In the genomic region with DNA sequence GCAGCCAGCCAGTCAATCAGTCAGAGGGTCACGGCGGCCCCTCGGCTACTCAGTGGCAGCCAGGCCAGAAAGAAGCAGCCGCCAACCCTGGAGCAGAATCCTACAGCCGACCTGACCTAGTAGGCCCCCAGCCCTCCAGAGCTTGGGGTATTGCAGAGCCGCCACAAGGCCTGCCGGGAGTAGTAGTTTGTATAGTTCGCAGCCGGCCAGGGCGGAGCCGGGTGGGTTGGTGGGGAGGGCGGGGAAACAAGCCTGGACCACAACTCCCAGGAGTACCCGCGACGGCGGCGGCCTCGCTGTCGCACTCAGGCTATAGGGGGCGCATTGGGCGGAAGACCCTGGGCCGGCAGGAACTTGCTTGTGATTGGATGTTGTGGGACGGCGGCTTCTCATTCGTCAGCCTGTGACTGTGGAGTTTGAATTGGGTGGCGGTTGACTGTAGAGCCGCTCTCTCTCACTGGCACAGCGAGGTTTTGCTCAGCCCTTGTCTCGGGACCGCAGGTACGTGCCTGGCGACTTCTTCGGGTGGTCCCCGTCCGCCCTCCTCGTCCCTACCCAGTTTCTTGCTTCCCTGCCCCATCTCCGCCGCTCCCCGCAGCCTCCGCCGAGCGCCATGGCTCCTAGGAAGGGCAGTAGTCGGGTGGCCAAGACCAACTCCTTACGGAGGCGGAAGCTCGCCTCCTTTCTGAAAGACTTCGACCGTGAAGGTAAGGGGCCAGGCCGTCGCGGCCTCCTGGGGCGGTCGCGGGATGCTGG, we compare ENCODE assay signal across 8 cellular contexts. TPM values are rescaled to one million over a fixed set of nuclear protein-coding genes. Genes with fewer than 3 reads are reported as not detected.
A peak's percentile ranks its signal among the peaks of the same experiment; 100 is the strongest.
DNase-seq lines count a peak whose midpoint lies in the region; ATAC-seq and TF ChIP-seq lines count a peak whose summit lies in the region.

CDCA8 (plus strand) TSS at position 439 of the 756 bp plus-strand sequence; CDS start at position 614, 175 bp downstream.

- peaks cover 2% of the 10 kb centered on the region for H3K27me3 Mint-ChIP-seq in nephron progenitor cell (ENCODE audit: low read depth, poor library complexity)
- H3K27me3 Mint-ChIP-seq in stimulated activated naive CD8-positive, alpha-beta T cell treated with anti-CD3 and anti-CD28 coated beads, Interleukin-15, amount 100 ng/mL, for 72 hours, result no peaks in the 10 kb centered on the region

- peaks cover 33% of the 10 kb centered on the region for H3K36me3 Mint-ChIP-seq in nephron progenitor cell (ENCODE audit: low read depth)

- H3K9me3 ChIP-seq in HAP-1 (no peaks in the 10 kb centered on the region), MG63 (no peaks in the 10 kb centered on the region)

- H3K27me3 ChIP-seq in HAP-1 (ENCODE audit: low read depth) (no peaks in the 10 kb centered on the region), MG63 (no peaks in the 10 kb centered on the region)

- peak; percentile 95 for DNase-seq in GDM1 (lab: John Stamatoyannopoulos, UW)
- DNase-seq in HAP-1 (ENCODE audit: low spot score in 2 of 2), result peak; percentile 97 to 99
- DNase-seq in MG63, result peak; percentile 98
- DNase-seq in SHP77 treated with DMSO at 0.1 percent for 48 hours (lab: John Stamatoyannopoulos, UW), result peak; percentile 96
- DNase-seq in activated effector memory CD4-positive, alpha-beta T cell treated with anti-CD3 and anti-CD28 coated beads, Interleukin-2, amount 50 U/mL, for 16 hours, result peak; percentile 100
- peak; percentile 96 for DNase-seq in fibroblast of the aortic adventitia (ENCODE audit: low read depth)
- peak; percentile 99 for DNase-seq in nephron progenitor cell
- DNase-seq in stimulated activated naive CD8-positive, alpha-beta T cell treated with anti-CD3 and anti-CD28 coated beads, Interleukin-15, amount 100 ng/mL, for 72 hours, result peak; percentile 99

- peaks cover 43% of the 10 kb centered on the region for H3K4me1 Mint-ChIP-seq in nephron progenitor cell
- peaks cover 31% of the 10 kb centered on the region for H3K4me1 Mint-ChIP-seq in stimulated activated naive CD8-positive, alpha-beta T cell treated with anti-CD3 and anti-CD28 coated beads, Interleukin-15, amount 100 ng/mL, for 72 hours

- peak within 1 kb of the TSS; percentile 97 for H3K27ac Mint-ChIP-seq in nephron progenitor cell
- peak within 1 kb of the TSS; percentile 97 to 99 for H3K27ac Mint-ChIP-seq in stimulated activated naive CD8-positive, alpha-beta T cell treated with anti-CD3 and anti-CD28 coated beads, Interleukin-15, amount 100 ng/mL, for 72 hours

- peak; percentile 59 for TF ChIP-seq CTCF in fibroblast of the aortic adventitia (IDR thresholded peaks at IDR 0.05; ENCODE audit: insufficient read depth, low read length)
- peak; percentile 50 for TF ChIP-seq CTCF in nephron progenitor cell (IDR thresholded peaks at IDR 0.05)

- H3K9me3 Mint-ChIP-seq in nephron progenitor cell, result no peaks in the 10 kb centered on the region
- H3K9me3 Mint-ChIP-seq in stimulated activated naive CD8-positive, alpha-beta T cell treated with anti-CD3 and anti-CD28 coated beads, Interleukin-15, amount 100 ng/mL, for 72 hours, result no peaks in the 10 kb centered on the region

- peaks cover 48% of the 10 kb centered on the region for H3K36me3 ChIP-seq in HAP-1 (replicated peaks)
- H3K36me3 ChIP-seq in MG63, result peaks cover 55% of the 10 kb centered on the region

- H3K4me3 ChIP-seq in HAP-1, result peak within 1 kb of the TSS; percentile 99
- H3K4me3 ChIP-seq in MG63, result peak within 1 kb of the TSS; percentile 85
- peak within 1 kb of the TSS; percentile 97 for H3K4me3 ChIP-seq in fibroblast of the aortic adventitia (ENCODE audit: low read depth, low read length)

- H3K4me1 ChIP-seq in HAP-1, result peaks cover 6% of the 10 kb centered on the region

- in situ Hi-C loops in HAP-1 (cut with MboI; ENCODE audit: low sequenced_read_pairs), result no loop called here

- peak; percentile 90 for ATAC-seq in stimulated activated naive CD8-positive, alpha-beta T cell treated with anti-CD3 and anti-CD28 coated beads, Interleukin-15, amount 100 ng/mL, for 72 hours

- H3K4me3 Mint-ChIP-seq in nephron progenitor cell, result peak within 1 kb of the TSS; percentile 99
- H3K4me3 Mint-ChIP-seq in stimulated activated naive CD8-positive, alpha-beta T cell treated with anti-CD3 and anti-CD28 coated beads, Interleukin-15, amount 100 ng/mL, for 72 hours, result peak within 1 kb of the TSS; percentile 99 to 100

RNA-seq across cellular contexts. Expression of gene CDCA8, which starts in this region (rescaled TPM):
- 6.3 and 14.2 TPM in 2 replicates for total RNA-seq in MG63 (2014; rRNA removed; shearing (Covaris generic); ENCODE audit: low replicate concordance)
- 0.25 and 12.8 TPM in 2 replicates for total RNA-seq in fibroblast of the aortic adventitia (ENCODE audit: low replicate concordance)

Comparison
In these comparisons a context has a peak if more than half of its experiments do, and no peak if none do; other contexts are left out.
1. Peak in every context shown above with its lines: DNase-seq, ATAC-seq and H3K4me3 ChIP-seq.